2 cellular contexts compared by ENCODE assay signal in the genomic region with DNA sequence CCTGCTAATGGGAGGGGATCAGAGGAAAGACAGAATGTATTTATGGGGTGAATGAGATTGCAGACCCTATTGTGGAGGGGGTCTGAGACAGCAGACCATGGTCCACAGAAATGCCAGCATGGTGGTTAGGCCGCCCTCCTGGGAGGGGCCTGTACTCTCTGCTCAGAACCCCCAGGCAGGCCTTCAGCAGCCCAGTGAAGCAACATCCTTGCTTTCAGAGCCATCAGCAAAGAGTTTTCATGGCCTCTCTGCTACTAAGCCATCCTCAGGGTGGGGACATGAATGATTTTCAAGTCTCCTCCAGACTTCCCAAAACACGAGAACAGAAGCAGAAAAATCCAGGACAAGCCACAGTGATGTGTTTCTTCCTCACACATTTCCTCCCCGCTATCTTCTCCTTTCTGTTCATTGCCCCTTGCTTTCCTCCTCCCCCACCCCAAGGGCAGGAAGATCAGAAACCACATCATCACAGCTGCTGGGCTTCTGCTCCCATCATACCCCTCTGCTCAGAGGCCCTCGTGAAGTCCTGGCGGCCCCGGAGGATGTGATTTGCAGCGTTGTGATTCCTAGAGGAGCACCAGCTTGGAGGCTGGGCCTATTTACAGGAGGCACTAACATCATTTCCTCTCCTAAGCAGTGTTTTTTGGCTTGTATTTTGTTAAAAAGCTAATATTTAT.
TF ChIP-seq lines count a peak whose summit lies in the region.

No MANE protein-coding gene starts in this region.

TF ChIP-seq in liver, 16 proteins besides CTCF, POLR2A, EP300 and RAD21:
- TF ChIP-seq TAF1 (conservative IDR thresholded peaks at IDR 0.05) = no peak
- no peak for TF ChIP-seq HNF4A (conservative IDR thresholded peaks at IDR 0.05)
- TF ChIP-seq, protein P1, sequence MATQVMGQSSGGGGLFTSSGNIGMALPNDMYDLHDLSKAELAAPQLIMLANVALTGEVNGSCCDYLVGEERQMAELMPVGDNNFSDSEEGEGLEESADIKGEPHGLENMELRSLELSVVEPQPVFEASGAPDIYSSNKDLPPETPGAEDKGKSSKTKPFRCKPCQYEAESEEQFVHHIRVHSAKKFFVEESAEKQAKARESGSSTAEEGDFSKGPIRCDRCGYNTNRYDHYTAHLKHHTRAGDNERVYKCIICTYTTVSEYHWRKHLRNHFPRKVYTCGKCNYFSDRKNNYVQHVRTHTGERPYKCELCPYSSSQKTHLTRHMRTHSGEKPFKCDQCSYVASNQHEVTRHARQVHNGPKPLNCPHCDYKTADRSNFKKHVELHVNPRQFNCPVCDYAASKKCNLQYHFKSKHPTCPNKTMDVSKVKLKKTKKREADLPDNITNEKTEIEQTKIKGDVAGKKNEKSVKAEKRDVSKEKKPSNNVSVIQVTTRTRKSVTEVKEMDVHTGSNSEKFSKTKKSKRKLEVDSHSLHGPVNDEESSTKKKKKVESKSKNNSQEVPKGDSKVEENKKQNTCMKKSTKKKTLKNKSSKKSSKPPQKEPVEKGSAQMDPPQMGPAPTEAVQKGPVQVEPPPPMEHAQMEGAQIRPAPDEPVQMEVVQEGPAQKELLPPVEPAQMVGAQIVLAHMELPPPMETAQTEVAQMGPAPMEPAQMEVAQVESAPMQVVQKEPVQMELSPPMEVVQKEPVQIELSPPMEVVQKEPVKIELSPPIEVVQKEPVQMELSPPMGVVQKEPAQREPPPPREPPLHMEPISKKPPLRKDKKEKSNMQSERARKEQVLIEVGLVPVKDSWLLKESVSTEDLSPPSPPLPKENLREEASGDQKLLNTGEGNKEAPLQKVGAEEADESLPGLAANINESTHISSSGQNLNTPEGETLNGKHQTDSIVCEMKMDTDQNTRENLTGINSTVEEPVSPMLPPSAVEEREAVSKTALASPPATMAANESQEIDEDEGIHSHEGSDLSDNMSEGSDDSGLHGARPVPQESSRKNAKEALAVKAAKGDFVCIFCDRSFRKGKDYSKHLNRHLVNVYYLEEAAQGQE (IDR thresholded peaks at IDR 0.05) = no peak
- TF ChIP-seq, protein P2, sequence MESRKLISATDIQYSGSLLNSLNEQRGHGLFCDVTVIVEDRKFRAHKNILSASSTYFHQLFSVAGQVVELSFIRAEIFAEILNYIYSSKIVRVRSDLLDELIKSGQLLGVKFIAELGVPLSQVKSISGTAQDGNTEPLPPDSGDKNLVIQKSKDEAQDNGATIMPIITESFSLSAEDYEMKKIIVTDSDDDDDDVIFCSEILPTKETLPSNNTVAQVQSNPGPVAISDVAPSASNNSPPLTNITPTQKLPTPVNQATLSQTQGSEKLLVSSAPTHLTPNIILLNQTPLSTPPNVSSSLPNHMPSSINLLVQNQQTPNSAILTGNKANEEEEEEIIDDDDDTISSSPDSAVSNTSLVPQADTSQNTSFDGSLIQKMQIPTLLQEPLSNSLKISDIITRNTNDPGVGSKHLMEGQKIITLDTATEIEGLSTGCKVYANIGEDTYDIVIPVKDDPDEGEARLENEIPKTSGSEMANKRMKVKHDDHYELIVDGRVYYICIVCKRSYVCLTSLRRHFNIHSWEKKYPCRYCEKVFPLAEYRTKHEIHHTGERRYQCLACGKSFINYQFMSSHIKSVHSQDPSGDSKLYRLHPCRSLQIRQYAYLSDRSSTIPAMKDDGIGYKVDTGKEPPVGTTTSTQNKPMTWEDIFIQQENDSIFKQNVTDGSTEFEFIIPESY (IDR thresholded peaks at IDR 0.05) = no peak
- TF ChIP-seq FOXA2 (IDR thresholded peaks at IDR 0.05) = no peak
- TF ChIP-seq GABPA (IDR thresholded peaks at IDR 0.05 in 1 of 2, conservative IDR thresholded peaks at IDR 0.05 in 1 of 2) = no peak
- no peak for TF ChIP-seq SP1 (IDR thresholded peaks at IDR 0.05)
- no peak for TF ChIP-seq FOXA1 (IDR thresholded peaks at IDR 0.05)

TF ChIP-seq in HepG2, 621 proteins besides CTCF, POLR2A, EP300 and RAD21:
- TF ChIP-seq KDM5B (CRISPR knock-in tag; IDR thresholded peaks at IDR 0.05; ENCODE audit: borderline replicate concordance) (no peak), PPARG (CRISPR knock-in tag; conservative IDR thresholded peaks at IDR 0.05) (no peak), NR3C1 (CRISPR knock-in tag; IDR thresholded peaks at IDR 0.05) (no peak), SOX6 (IDR thresholded peaks at IDR 0.05) (no peak), SOX6 (CRISPR knock-in tag; IDR thresholded peaks at IDR 0.05) (no peak)
- TF ChIP-seq, protein P3, sequence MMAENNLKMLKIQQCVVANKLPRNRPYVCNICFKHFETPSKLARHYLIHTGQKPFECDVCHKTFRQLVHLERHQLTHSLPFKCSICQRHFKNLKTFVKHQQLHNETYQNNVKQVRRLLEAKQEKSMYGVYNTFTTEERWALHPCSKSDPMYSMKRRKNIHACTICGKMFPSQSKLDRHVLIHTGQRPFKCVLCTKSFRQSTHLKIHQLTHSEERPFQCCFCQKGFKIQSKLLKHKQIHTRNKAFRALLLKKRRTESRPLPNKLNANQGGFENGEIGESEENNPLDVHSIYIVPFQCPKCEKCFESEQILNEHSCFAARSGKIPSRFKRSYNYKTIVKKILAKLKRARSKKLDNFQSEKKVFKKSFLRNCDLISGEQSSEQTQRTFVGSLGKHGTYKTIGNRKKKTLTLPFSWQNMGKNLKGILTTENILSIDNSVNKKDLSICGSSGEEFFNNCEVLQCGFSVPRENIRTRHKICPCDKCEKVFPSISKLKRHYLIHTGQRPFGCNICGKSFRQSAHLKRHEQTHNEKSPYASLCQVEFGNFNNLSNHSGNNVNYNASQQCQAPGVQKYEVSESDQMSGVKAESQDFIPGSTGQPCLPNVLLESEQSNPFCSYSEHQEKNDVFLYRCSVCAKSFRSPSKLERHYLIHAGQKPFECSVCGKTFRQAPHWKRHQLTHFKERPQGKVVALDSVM (CRISPR knock-in tag; IDR thresholded peaks at IDR 0.05) = no peak
